9 cellular contexts compared by ENCODE assay signal in the genomic region with DNA sequence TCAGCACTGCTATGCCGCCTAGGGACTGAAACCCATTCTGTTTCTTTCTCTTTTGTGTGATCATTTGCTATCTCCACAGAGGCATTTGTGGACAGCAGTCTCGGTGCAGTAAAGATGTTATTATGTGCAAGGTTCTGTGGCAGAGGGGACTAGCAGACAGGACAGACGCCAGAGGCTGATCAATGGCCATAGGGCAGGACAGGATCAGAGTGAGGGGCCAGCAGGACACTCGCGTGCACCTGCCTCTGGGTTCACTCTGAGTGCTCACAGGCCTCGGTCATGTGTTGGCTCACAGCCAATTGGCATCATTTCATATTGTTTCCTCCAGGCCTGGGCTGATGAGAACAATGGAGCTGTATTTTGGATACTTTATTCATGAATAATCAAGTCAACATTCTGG.
A peak's percentile ranks its signal among the peaks of the same experiment; 100 is the strongest.
DNase-seq lines count a peak whose midpoint lies in the region; ATAC-seq and TF ChIP-seq lines count a peak whose summit lies in the region.
"Had no signal": no experiment of that assay in that cellular context is flagged by ENCODE, and none has a peak within 500 bp of the region (broad histone marks: within the 10 kb centered on the region; RNA-seq: fewer than 3 reads in every experiment).

No MANE protein-coding gene starts in this region.

- no peaks in the 10 kb centered on the region for H3F3A ChIP-seq in GM23338 (replicated peaks; ENCODE audit: low read depth)
- no peaks in the 10 kb centered on the region for H3F3A ChIP-seq in neural progenitor cell (ENCODE audit: low read depth)

- H3K36me3 ChIP-seq in GM23338 (ENCODE audit: insufficient read depth), result no peaks in the 10 kb centered on the region
- no peaks in the 10 kb centered on the region for H3K36me3 ChIP-seq in neural progenitor cell

- intact Hi-C loops in CD4-positive, alpha-beta T cell (cut with DNase I, micrococcal nuclease), result no loop called here

- no peak overlapping the region for H3K4me3 Mint-ChIP-seq in GM23338
- no peak overlapping the region for H3K4me3 Mint-ChIP-seq in neural progenitor cell
- no peak overlapping the region for H3K4me3 Mint-ChIP-seq in activated T-cell treated with anti-CD3 and anti-CD28 coated beads, Interleukin-2, amount 50 U/mL, for 72 hours
- H3K4me3 Mint-ChIP-seq in CD4-positive, alpha-beta T cell, result no peak overlapping the region
- H3K4me3 Mint-ChIP-seq: activated naive CD8-positive, alpha-beta T cell treated with anti-CD3 and anti-CD28 coated beads, Interleukin-2, amount 10 ng/mL, durations not matched to agents 7 days and 5 days had no signal

- H3K36me3 Mint-ChIP-seq in GM23338 (ENCODE audit: low read depth) (no peaks in the 10 kb centered on the region), neural progenitor cell (peaks cover 2% of the 10 kb centered on the region)
- H3K36me3 Mint-ChIP-seq in activated T-cell treated with anti-CD3 and anti-CD28 coated beads, Interleukin-2, amount 50 U/mL, for 72 hours (ENCODE audit: insufficient read depth in 2 of 2), result no peaks in the 10 kb centered on the region
- H3K36me3 Mint-ChIP-seq in CD4-positive, alpha-beta T cell (ENCODE audit: low read depth), result no peaks in the 10 kb centered on the region
- H3K36me3 Mint-ChIP-seq: activated naive CD8-positive, alpha-beta T cell treated with anti-CD3 and anti-CD28 coated beads, Interleukin-2, amount 10 ng/mL, durations not matched to agents 7 days and 5 days had no signal

- no peak overlapping the region for H3K4me2 ChIP-seq in GM23338
- H3K4me2 ChIP-seq in neural progenitor cell, result no peak overlapping the region

- peaks cover 5% of the 10 kb centered on the region; the same call in 1 of the 2 replicates for H3K9me2 ChIP-seq in GM23338 (ENCODE audit: insufficient read depth)

- H3K27me3 ChIP-seq in GM23338 (ENCODE audit: insufficient read depth) (no peaks in the 10 kb centered on the region), neural progenitor cell (no peaks in the 10 kb centered on the region)
- H3K27me3 ChIP-seq in CD4-positive, alpha-beta T cell (ENCODE audit: control insufficient read depth, insufficient read depth, low read length), result no peaks in the 10 kb centered on the region

- H3K4me1 Mint-ChIP-seq in GM23338 (peaks cover 8% of the 10 kb centered on the region; the same call in 2 of the 3 replicates), neural progenitor cell (peaks cover 9% of the 10 kb centered on the region)
- H3K4me1 Mint-ChIP-seq in activated T-cell treated with anti-CD3 and anti-CD28 coated beads, Interleukin-2, amount 50 U/mL, for 72 hours (ENCODE audit: low read depth), result no peaks in the 10 kb centered on the region
- no peaks in the 10 kb centered on the region for H3K4me1 Mint-ChIP-seq in CD4-positive, alpha-beta T cell (ENCODE audit: low read depth)
- H3K4me1 Mint-ChIP-seq: activated naive CD8-positive, alpha-beta T cell treated with anti-CD3 and anti-CD28 coated beads, Interleukin-2, amount 10 ng/mL, durations not matched to agents 7 days and 5 days had no signal

- peak; percentile 5 for DNase-seq in GM23338 (ENCODE audit: low spot score)
- DNase-seq in NCI-H2227 (lab: John Stamatoyannopoulos, UW; ENCODE audit: unreplicated experiment), result peak; percentile 64
- DNase-seq in choroid plexus epithelial cell (ENCODE audit: low read depth), result peak; percentile 56
- no peak for DNase-seq in neural progenitor cell (ENCODE audit: low spot score)
- DNase-seq in epidermal melanocyte (ENCODE audit: insufficient read length, low spot score), result no peak
- DNase-seq in HUDEP-2 (lab: John Stamatoyannopoulos, UW; ENCODE audit: unreplicated experiment in 76 of 76), result no peak
- no peak for DNase-seq in activated T-cell treated with anti-CD3 and anti-CD28 coated beads, Interleukin-2, amount 50 U/mL, for 72 hours
- no peak for DNase-seq in CD4-positive, alpha-beta T cell
- DNase-seq: activated naive CD8-positive, alpha-beta T cell treated with anti-CD3 and anti-CD28 coated beads, Interleukin-2, amount 10 ng/mL, durations not matched to agents 7 days and 5 days had no signal

- TF ChIP-seq CTCF in GM23338 (conservative IDR thresholded peaks at IDR 0.05; ENCODE audit: low read depth in 2 of 2), result no peak
- no peak for TF ChIP-seq CTCF in choroid plexus epithelial cell (conservative IDR thresholded peaks at IDR 0.05; ENCODE audit: low read depth, low read length)
- TF ChIP-seq CTCF in neural progenitor cell (IDR thresholded peaks at IDR 0.05), result no peak
- TF ChIP-seq CTCF in CD4-positive, alpha-beta T cell (IDR thresholded peaks at IDR 0.05), result no peak

- peaks cover 7% of the 10 kb centered on the region; the same call in 1 of the 2 replicates for H3K4me1 ChIP-seq in GM23338 (ENCODE audit: insufficient read depth)
- no peaks in the 10 kb centered on the region for H3K4me1 ChIP-seq in neural progenitor cell

- H3K27ac ChIP-seq in GM23338 (ENCODE audit: low read depth), result no peak overlapping the region
- H3K27ac ChIP-seq in neural progenitor cell, result no peak overlapping the region
- H3K27ac ChIP-seq in CD4-positive, alpha-beta T cell (ENCODE audit: low read depth, low read length), result no peak overlapping the region

- H4K20me1 ChIP-seq in GM23338 (replicated peaks; ENCODE audit: insufficient read depth), result no peaks in the 10 kb centered on the region
- no peaks in the 10 kb centered on the region for H4K20me1 ChIP-seq in neural progenitor cell (ENCODE audit: low read depth)

- H3K4me3 ChIP-seq in GM23338 (no peak overlapping the region), choroid plexus epithelial cell (ENCODE audit: low read depth, low read length) (no peak overlapping the region), neural progenitor cell (no peak overlapping the region)

- H3K9me3 ChIP-seq in neural progenitor cell (ENCODE audit: low read depth), result no peaks in the 10 kb centered on the region
- H3K9me3 ChIP-seq in CD4-positive, alpha-beta T cell (ENCODE audit: control insufficient read depth, low read length), result no peaks in the 10 kb centered on the region

- CTCF ChIA-PET in CD4-positive, alpha-beta T cell (lab: Charles Lee), result no interaction called here

- H3K27me3 Mint-ChIP-seq in GM23338 (ENCODE audit: insufficient read depth, low read depth, poor library complexity), result no peaks in the 10 kb centered on the region
- no peaks in the 10 kb centered on the region for H3K27me3 Mint-ChIP-seq in neural progenitor cell (ENCODE audit: insufficient read depth, low read depth)
- H3K27me3 Mint-ChIP-seq in activated T-cell treated with anti-CD3 and anti-CD28 coated beads, Interleukin-2, amount 50 U/mL, for 72 hours (ENCODE audit: low read depth), result no peaks in the 10 kb centered on the region
- H3K27me3 Mint-ChIP-seq in CD4-positive, alpha-beta T cell, result no peaks in the 10 kb centered on the region
- H3K27me3 Mint-ChIP-seq: activated naive CD8-positive, alpha-beta T cell treated with anti-CD3 and anti-CD28 coated beads, Interleukin-2, amount 10 ng/mL, durations not matched to agents 7 days and 5 days had no signal

- POLR2A ChIA-PET in CD4-positive, alpha-beta T cell (lab: Charles Lee), result no interaction called here

- ATAC-seq in GM23338, result peak; percentile 23; the same call in 2 of the 3 replicates
- ATAC-seq in activated T-cell treated with anti-CD3 and anti-CD28 coated beads, Interleukin-2, amount 50 U/mL, for 72 hours (replicated peaks in 1 of 2), result no peak
- ATAC-seq in CD4-positive, alpha-beta T cell (ENCODE audit: poor library complexity), result no peak

- H3K9ac ChIP-seq in neural progenitor cell, result no peak overlapping the region

- H3K79me2 ChIP-seq in GM23338 (replicated peaks; ENCODE audit: insufficient read depth) (no peaks in the 10 kb centered on the region), neural progenitor cell (ENCODE audit: low read depth) (no peaks in the 10 kb centered on the region)

- H3K27ac Mint-ChIP-seq in GM23338, result 0 out of 2 replicates have a peak overlapping the region, but pooled peaks have one; percentile 4
- peak overlapping the region; percentile 59 for H3K27ac Mint-ChIP-seq in neural progenitor cell
- no peak overlapping the region for H3K27ac Mint-ChIP-seq in activated T-cell treated with anti-CD3 and anti-CD28 coated beads, Interleukin-2, amount 50 U/mL, for 72 hours
- no peak overlapping the region for H3K27ac Mint-ChIP-seq in CD4-positive, alpha-beta T cell
- H3K27ac Mint-ChIP-seq: activated naive CD8-positive, alpha-beta T cell treated with anti-CD3 and anti-CD28 coated beads, Interleukin-2, amount 10 ng/mL, durations not matched to agents 7 days and 5 days had no signal

- H3K9me3 Mint-ChIP-seq in GM23338 (no peaks in the 10 kb centered on the region), neural progenitor cell (peaks cover 3% of the 10 kb centered on the region)
- peaks cover 2 to 4% of the 10 kb centered on the region in 2 donors for H3K9me3 Mint-ChIP-seq in activated T-cell treated with anti-CD3 and anti-CD28 coated beads, Interleukin-2, amount 50 U/mL, for 72 hours
- no peaks in the 10 kb centered on the region for H3K9me3 Mint-ChIP-seq in CD4-positive, alpha-beta T cell

- peak overlapping the region; percentile 64; the same call in 1 of the 2 replicates for H2AFZ ChIP-seq in GM23338
- peak overlapping the region; percentile 54 for H2AFZ ChIP-seq in neural progenitor cell (replicated peaks)

Comparison
In these comparisons a context has a peak if more than half of its experiments do, and no peak if none do; other contexts are left out.
1. DNase-seq: peak in GM23338 (single experiment), NCI-H2227 (single experiment) and choroid plexus epithelial cell (single experiment); none in neural progenitor cell (single experiment), epidermal melanocyte (single experiment), HUDEP-2 (0 of 76), activated T-cell treated with anti-CD3 and anti-CD28 coated beads, Interleukin-2, amount 50 U/mL, for 72 hours (0 of 2) and CD4-positive, alpha-beta T cell (0 of 10).
2. H3K27ac Mint-ChIP-seq: peak in GM23338 (single experiment) and neural progenitor cell (single experiment); none in activated T-cell treated with anti-CD3 and anti-CD28 coated beads, Interleukin-2, amount 50 U/mL, for 72 hours (single experiment) and CD4-positive, alpha-beta T cell (single experiment).